Comparison of ENCODE assay signal across 7 cellular contexts in the genomic region with DNA sequence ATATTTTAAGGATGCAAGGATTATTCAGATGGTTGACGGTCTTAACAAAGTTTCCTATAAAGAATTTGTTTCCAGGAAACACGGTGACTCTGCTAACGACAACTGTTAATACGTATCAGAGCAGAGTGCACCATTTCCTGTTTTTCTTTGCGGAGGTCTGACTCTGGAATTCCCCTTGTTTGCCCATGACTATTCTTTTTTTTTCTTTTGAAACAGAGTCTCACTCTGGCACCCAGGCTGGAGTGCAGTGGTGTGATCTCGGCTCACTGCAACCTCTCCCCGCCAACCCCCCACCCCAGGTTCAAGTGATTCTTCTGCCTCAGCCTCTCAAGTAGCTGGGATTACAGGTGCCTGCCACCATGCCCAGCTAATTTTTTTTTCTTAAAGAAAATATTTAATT.
DNase-seq lines count a peak whose midpoint lies in the region; ATAC-seq and TF ChIP-seq lines count a peak whose summit lies in the region.

No MANE protein-coding gene starts in this region.

- no peaks in the 10 kb centered on the region for H3K9me3 ChIP-seq in fibroblast of lung (ENCODE audit: control insufficient read depth, insufficient read depth, low read depth, low read length)

- CTCF ChIA-PET in activated CD4-positive, alpha-beta memory T cell treated with anti-CD3 and anti-CD28 coated beads, Interleukin-2, amount 10 ng/mL, durations not matched to agents 7 days and 5 days (lab: Charles Lee): interaction anchor here (1.3 to 7.4 kb wide), 2 partner anchors 99 to 115 kb away, joined by 3 to 88 read pairs; a partner anchor contains a TSS

- H3K79me2 ChIP-seq in fibroblast of lung (ENCODE audit: control insufficient read depth, insufficient read depth, low read length): peaks cover 3% of the 10 kb centered on the region

- no peak overlapping the region for H3K4me2 ChIP-seq in fibroblast of lung (ENCODE audit: extremely low read depth, insufficient read depth, low read length)

- TF ChIP-seq CTCF in fibroblast of lung (conservative IDR thresholded peaks at IDR 0.05 in 1 of 2, IDR thresholded peaks at IDR 0.05 in 1 of 2; ENCODE audit: low read depth in 1 of 2, low read length in 2 of 2): no peak

- POLR2A ChIA-PET in activated CD4-positive, alpha-beta memory T cell treated with anti-CD3 and anti-CD28 coated beads, Interleukin-2, amount 10 ng/mL, durations not matched to agents 7 days and 5 days (lab: Charles Lee): interaction anchor here (0.6 to 14.7 kb wide), 13 partner anchors 10 to 218 kb away, joined by 3 to 234 read pairs (median 15); a partner anchor contains a TSS

- H3K4me3 ChIP-seq in fibroblast of lung (replicated peaks in 1 of 4; ENCODE audit: control extremely low read depth in 1 of 4, insufficient read depth in 1 of 4, low read depth in 3 of 4, low read length in 4 of 4): no peak overlapping the region

- ATAC-seq in GM19452 (IDR thresholded peaks at IDR 0.05; ENCODE audit: unreplicated experiment): peak; percentile 32

- peak overlapping the region; percentile 94 for H3K27ac Mint-ChIP-seq in activated CD4-positive, alpha-beta memory T cell treated with anti-CD3 and anti-CD28 coated beads, Interleukin-2, amount 10 ng/mL, durations not matched to agents 7 days and 5 days

- peaks cover 38% of the 10 kb centered on the region for H3K36me3 Mint-ChIP-seq in activated CD4-positive, alpha-beta memory T cell treated with anti-CD3 and anti-CD28 coated beads, Interleukin-2, amount 10 ng/mL, durations not matched to agents 7 days and 5 days (ENCODE audit: low read depth)

- H3K9me3 Mint-ChIP-seq in activated CD4-positive, alpha-beta memory T cell treated with anti-CD3 and anti-CD28 coated beads, Interleukin-2, amount 10 ng/mL, durations not matched to agents 7 days and 5 days: no peaks in the 10 kb centered on the region

- H3K4me3 Mint-ChIP-seq in activated CD4-positive, alpha-beta memory T cell treated with anti-CD3 and anti-CD28 coated beads, Interleukin-2, amount 10 ng/mL, durations not matched to agents 7 days and 5 days: peak overlapping the region; percentile 61

- H3K4me1 ChIP-seq in fibroblast of lung (ENCODE audit: control insufficient read depth, extremely low read depth, insufficient read depth, low read length): peaks cover 11% of the 10 kb centered on the region

- no peak overlapping the region for H3K9ac ChIP-seq in fibroblast of lung (ENCODE audit: insufficient read depth, low read length)

- DNase-seq in HS-5 (ENCODE audit: low read depth): peak; percentile 25
- peak; percentile 67 for DNase-seq in activated CD4-positive, alpha-beta memory T cell treated with anti-CD3 and anti-CD28 coated beads, Interleukin-2, amount 10 ng/mL, durations not matched to agents 7 days and 5 days
- peak; percentile 36 to 83 for DNase-seq in fibroblast of lung (ENCODE audit: low read depth in 2 of 2)
- DNase-seq in stimulated activated CD4-positive, alpha-beta T cell treated with anti-CD3 and anti-CD28 coated beads, Interleukin-15, amount 100 ng/mL, for 48 hours (ENCODE audit: low read depth in 2 of 2): peak; percentile 48 to 49
- DNase-seq in NCI-H345 (lab: John Stamatoyannopoulos, UW): no peak
- no peak for DNase-seq in DMS 273 treated with DMSO at 0.1 percent for 48 hours (lab: John Stamatoyannopoulos, UW)

- H3K27ac ChIP-seq in fibroblast of lung (ENCODE audit: insufficient read depth, low read length): no peak overlapping the region

- peaks cover 91% of the 10 kb centered on the region for H3K4me1 Mint-ChIP-seq in activated CD4-positive, alpha-beta memory T cell treated with anti-CD3 and anti-CD28 coated beads, Interleukin-2, amount 10 ng/mL, durations not matched to agents 7 days and 5 days

- no peak overlapping the region for H2AFZ ChIP-seq in fibroblast of lung (ENCODE audit: low read length)

- H3K36me3 ChIP-seq in fibroblast of lung (ENCODE audit: control insufficient read depth, insufficient read depth, low read length): no peaks in the 10 kb centered on the region

- H4K20me1 ChIP-seq in fibroblast of lung (ENCODE audit: control insufficient read depth, extremely low read depth, insufficient read depth, low read length): no peaks in the 10 kb centered on the region

- no peaks in the 10 kb centered on the region for H3K27me3 Mint-ChIP-seq in activated CD4-positive, alpha-beta memory T cell treated with anti-CD3 and anti-CD28 coated beads, Interleukin-2, amount 10 ng/mL, durations not matched to agents 7 days and 5 days

- H3K27me3 ChIP-seq in fibroblast of lung (ENCODE audit: control insufficient read depth, insufficient read depth, low read length): no peaks in the 10 kb centered on the region

Comparison
In these comparisons a context has a peak if more than half of its experiments do, and no peak if none do; other contexts are left out.
1. DNase-seq: peak in HS-5 (single experiment), activated CD4-positive, alpha-beta memory T cell treated with anti-CD3 and anti-CD28 coated beads, Interleukin-2, amount 10 ng/mL, durations not matched to agents 7 days and 5 days (single experiment), fibroblast of lung (2 of 2) and stimulated activated CD4-positive, alpha-beta T cell treated with anti-CD3 and anti-CD28 coated beads, Interleukin-15, amount 100 ng/mL, for 48 hours (2 of 2); none in NCI-H345 (single experiment) and DMS 273 treated with DMSO at 0.1 percent for 48 hours (single experiment).